Comparison of ENCODE assay signal across 14 cellular contexts in genomic region chr9:80285325-80285724, GRCh38.
DNase-seq lines count a peak whose midpoint lies in the region; ATAC-seq and TF ChIP-seq lines count a peak whose summit lies in the region.
"Had no signal": no experiment of that assay in that cellular context is flagged by ENCODE, and none has a peak within 500 bp of the region (broad histone marks: within the 10 kb centered on the region; RNA-seq: fewer than 3 reads in every experiment).

No MANE protein-coding gene starts in this region.

- no peak overlapping the region for H3K4me3 Mint-ChIP-seq in MCF 10A (ENCODE audit: unreplicated experiment)
- H3K4me3 Mint-ChIP-seq in CD4-positive, alpha-beta T cell = no peak overlapping the region
- H3K4me3 Mint-ChIP-seq: activated T-helper 1 cell treated with anti-CD3 and anti-CD28 coated beads, Interleukin-12 subunit alpha, Interleukin-12 subunit beta, Interleukin-2, Interleukin-4 antibody, amounts not matched to agents 30 ng/mL and 10 ng/mL and 1 ng/mL, durations not matched to agents 14 hours and 24 hours and 36 hours had no signal

- H4K20me1 ChIP-seq in SK-N-SH (ENCODE audit: insufficient read depth) = no peaks in the 10 kb centered on the region
- no peaks in the 10 kb centered on the region for H4K20me1 ChIP-seq in hepatocyte (ENCODE audit: insufficient read depth, poor library complexity, severe bottlenecking)
- H4K20me1 ChIP-seq: BLaER1 had no signal

- H3K27me3 ChIP-seq in breast epithelium = no peaks in the 10 kb centered on the region
- no peaks in the 10 kb centered on the region for H3K27me3 ChIP-seq in SK-N-SH (ENCODE audit: insufficient read depth)
- no peaks in the 10 kb centered on the region for H3K27me3 ChIP-seq in hepatocyte
- H3K27me3 ChIP-seq in tibial nerve = no peaks in the 10 kb centered on the region
- H3K27me3 ChIP-seq in CD4-positive, alpha-beta T cell (ENCODE audit: control insufficient read depth, insufficient read depth, low read length) = no peaks in the 10 kb centered on the region
- H3K27me3 ChIP-seq: BLaER1 had no signal

- no peak overlapping the region for H3K27ac ChIP-seq in breast epithelium
- no peak overlapping the region for H3K27ac ChIP-seq in SK-N-SH (ENCODE audit: low read depth in 2 of 2, low read length in 1 of 2)
- no peak overlapping the region for H3K27ac ChIP-seq in hepatocyte
- H3K27ac ChIP-seq in tibial nerve = no peak overlapping the region
- no peak overlapping the region for H3K27ac ChIP-seq in CD4-positive, alpha-beta T cell (ENCODE audit: low read depth, low read length)
- H3K27ac ChIP-seq: BLaER1 had no signal

- H3K4me1 ChIP-seq in breast epithelium (no peaks in the 10 kb centered on the region), SK-N-SH (ENCODE audit: control insufficient read depth in 1 of 2, insufficient read depth in 2 of 2, low read depth in 1 of 2, low read length in 1 of 2) (no peaks in the 10 kb centered on the region), hepatocyte (ENCODE audit: insufficient read depth) (no peaks in the 10 kb centered on the region), tibial nerve (peaks cover 0 to 7% (median 0%) of the 10 kb centered on the region in 4 donors)
- H3K4me1 ChIP-seq: BLaER1 had no signal

- ATAC-seq in CD4-positive, alpha-beta T cell (ENCODE audit: poor library complexity) = no peak
- ATAC-seq: GM12878, left colon had no signal

- H3F3A ChIP-seq in SK-N-SH (replicated peaks; ENCODE audit: insufficient read depth) = no peaks in the 10 kb centered on the region

- no peak for TF ChIP-seq CTCF in MCF 10A (IDR thresholded peaks at IDR 0.05; ENCODE audit: unreplicated experiment)
- TF ChIP-seq CTCF in breast epithelium (IDR thresholded peaks at IDR 0.05) = no peak
- no peak for TF ChIP-seq CTCF in SK-N-SH (IDR thresholded peaks at IDR 0.05)
- TF ChIP-seq CTCF in hepatocyte (IDR thresholded peaks at IDR 0.05; ENCODE audit: poor library complexity) = peak; percentile 43
- peak in 3 of 5 experiments; percentile 11 to 26 (median 17) for TF ChIP-seq CTCF in tibial nerve (IDR thresholded peaks at IDR 0.05)
- no peak for TF ChIP-seq CTCF in CD4-positive, alpha-beta T cell (IDR thresholded peaks at IDR 0.05)

- no TSS peak for BruUV-seq in MCF 10A (replicated peaks; lab: Mats Ljungman, UMichigan)

- no peaks in the 10 kb centered on the region for H3K79me2 ChIP-seq in SK-N-SH (ENCODE audit: insufficient read depth)
- no peaks in the 10 kb centered on the region for H3K79me2 ChIP-seq in hepatocyte

- no peak overlapping the region for H3K9ac ChIP-seq in SK-N-SH
- H3K9ac ChIP-seq: BLaER1 had no signal

- no peaks in the 10 kb centered on the region for H3K36me3 Mint-ChIP-seq in MCF 10A (ENCODE audit: insufficient read depth, unreplicated experiment)
- no peaks in the 10 kb centered on the region for H3K36me3 Mint-ChIP-seq in CD4-positive, alpha-beta T cell (ENCODE audit: low read depth)

- no peaks in the 10 kb centered on the region for H3K9me3 Mint-ChIP-seq in MCF 10A (ENCODE audit: unreplicated experiment)
- H3K9me3 Mint-ChIP-seq in CD4-positive, alpha-beta T cell = peaks cover 2% of the 10 kb centered on the region
- H3K9me3 Mint-ChIP-seq: activated T-helper 1 cell treated with anti-CD3 and anti-CD28 coated beads, Interleukin-12 subunit alpha, Interleukin-12 subunit beta, Interleukin-2, Interleukin-4 antibody, amounts not matched to agents 30 ng/mL and 10 ng/mL and 1 ng/mL, durations not matched to agents 14 hours and 24 hours and 36 hours had no signal

- WGBS in SK-N-SH (ENCODE audit: low lambda C conversion rate) = 12% methylated on average over 2 of the region's 2 CpGs
- 42% methylated on average over 2 of the region's 2 CpGs for WGBS in hepatocyte (ENCODE audit: low lambda C conversion rate, missing lambda C conversion rate)
- WGBS in tibial nerve, 2 donors = 17 to 25% methylated on average over 2 of the region's 2 CpGs

- intact Hi-C loops in MCF 10A (cut with micrococcal nuclease) (loop anchor here (1.0 to 10.0 kb wide), 2 partner anchors 224 to 1399 kb away; partner anchors contain the start of gene TLE1), breast epithelium (cut with DNase I; ENCODE audit: low total_unique reads) (no loop called here)
- intact Hi-C loops in CD4-positive, alpha-beta T cell (cut with DNase I, micrococcal nuclease) = no loop called here

- TF ChIP-seq POLR2A in breast epithelium (IDR thresholded peaks at IDR 0.05) = no peak
- TF ChIP-seq POLR2A in tibial nerve (IDR thresholded peaks at IDR 0.05) = no peak

- no peak overlapping the region for H3K27ac Mint-ChIP-seq in MCF 10A (ENCODE audit: low read depth, unreplicated experiment)
- no peak overlapping the region for H3K27ac Mint-ChIP-seq in CD4-positive, alpha-beta T cell
- H3K27ac Mint-ChIP-seq: activated T-helper 1 cell treated with anti-CD3 and anti-CD28 coated beads, Interleukin-12 subunit alpha, Interleukin-12 subunit beta, Interleukin-2, Interleukin-4 antibody, amounts not matched to agents 30 ng/mL and 10 ng/mL and 1 ng/mL, durations not matched to agents 14 hours and 24 hours and 36 hours had no signal

- H3K4me3 ChIP-seq in breast epithelium (no peak overlapping the region), SK-N-SH (ENCODE audit: low read depth in 2 of 2, low read length in 1 of 2) (no peak overlapping the region; a peak in 1 of 4 replicates), hepatocyte (no peak overlapping the region), tibial nerve (no peak overlapping the region)
- H3K4me3 ChIP-seq: BLaER1, GM12878 had no signal

- H2AFZ ChIP-seq in SK-N-SH (ENCODE audit: low read depth) (no peak overlapping the region), hepatocyte (no peak overlapping the region)

- peak; percentile 54 for TF ChIP-seq RAD21 in SK-N-SH (IDR thresholded peaks at IDR 0.05; ENCODE audit: low read length)

- POLR2A ChIA-PET in MCF 10A (lab: Yijun Ruan, JAX) = interaction anchor here (0.6 kb wide), 1 partner anchor 805 kb away, joined by 3 read pairs; no protein-coding TSS in a partner anchor
- POLR2A ChIA-PET in SK-N-SH (lab: Yijun Ruan, JAX) = no interaction called here
- POLR2A ChIA-PET in CD4-positive, alpha-beta T cell (lab: Charles Lee) = no interaction called here

- H3K4me1 Mint-ChIP-seq in MCF 10A (ENCODE audit: insufficient read depth, unreplicated experiment) = no peaks in the 10 kb centered on the region
- H3K4me1 Mint-ChIP-seq in CD4-positive, alpha-beta T cell (ENCODE audit: low read depth) = no peaks in the 10 kb centered on the region

- TF ChIP-seq EP300 in SK-N-SH (IDR thresholded peaks at IDR 0.05; ENCODE audit: borderline replicate concordance in 1 of 2, low read depth in 1 of 2, low read length in 1 of 2) (no peak), tibial nerve (IDR thresholded peaks at IDR 0.05) (no peak)

- H3K4me2 ChIP-seq in SK-N-SH (no peak overlapping the region), hepatocyte (no peak overlapping the region)
- H3K4me2 ChIP-seq: BLaER1 had no signal

- H3K9me3 ChIP-seq in breast epithelium (no peaks in the 10 kb centered on the region), SK-N-SH (no peaks in the 10 kb centered on the region), hepatocyte (ENCODE audit: low read depth) (no peaks in the 10 kb centered on the region), tibial nerve (no peaks in the 10 kb centered on the region)
- H3K9me3 ChIP-seq in CD4-positive, alpha-beta T cell (ENCODE audit: control insufficient read depth, low read length) = no peaks in the 10 kb centered on the region
- H3K9me3 ChIP-seq: BLaER1 had no signal

- H3K27me3 Mint-ChIP-seq in MCF 10A (ENCODE audit: insufficient read depth, unreplicated experiment) = no peaks in the 10 kb centered on the region
- H3K27me3 Mint-ChIP-seq in CD4-positive, alpha-beta T cell = no peaks in the 10 kb centered on the region

- H3K36me3 ChIP-seq in breast epithelium (no peaks in the 10 kb centered on the region), SK-N-SH (replicated peaks in 1 of 2; ENCODE audit: control insufficient read depth in 1 of 2, insufficient read depth in 2 of 2, low read length in 1 of 2) (no peaks in the 10 kb centered on the region), hepatocyte (replicated peaks; ENCODE audit: insufficient read depth, low read depth) (no peaks in the 10 kb centered on the region), tibial nerve (no peaks in the 10 kb centered on the region)
- H3K36me3 ChIP-seq: BLaER1 had no signal

- CTCF ChIA-PET in MCF 10A (lab: Yijun Ruan, JAX) = interaction anchor here (0.6 to 1.9 kb wide), 13 partner anchors 14 to 1608 kb away, joined by 3 to 5 read pairs (median 3); no protein-coding TSS in a partner anchor
- CTCF ChIA-PET in SK-N-SH (lab: Yijun Ruan, JAX) = interaction anchor here (0.9 to 1.7 kb wide), 6 partner anchors 11 to 1156 kb away, joined by 3 to 4 read pairs (median 3); no protein-coding TSS in a partner anchor
- CTCF ChIA-PET in CD4-positive, alpha-beta T cell (lab: Charles Lee) = no interaction called here

- DNase-seq in MCF 10A (ENCODE audit: unreplicated experiment) (peak; percentile 54), breast epithelium (ENCODE audit: low spot score in 2 of 2) (no peak), SK-N-SH (peak; percentile 1), hepatocyte (ENCODE audit: low spot score) (peak; percentile 11), tibial nerve (ENCODE audit: low spot score in 2 of 2) (peak in 1 of 2 donors; percentile 7), SHP77 treated with DMSO at 0.1 percent for 48 hours (lab: John Stamatoyannopoulos, UW) (no peak), NCI-H2227 (lab: John Stamatoyannopoulos, UW; ENCODE audit: unreplicated experiment) (no peak)
- no peak for DNase-seq in CD4-positive, alpha-beta T cell
- DNase-seq: left colon; NCI-H2029 treated with DMSO at 0.1 percent for 48 hours; stimulated activated naive CD4-positive, alpha-beta T cell had no signal

- H3K9me2 ChIP-seq in SK-N-SH (no peaks in the 10 kb centered on the region), hepatocyte (replicated peaks; ENCODE audit: insufficient read depth) (no peaks in the 10 kb centered on the region)

TF ChIP-seq in SK-N-SH, 30 proteins besides CTCF, POLR2A, EP300 and RAD21 (continues in another document):
- no peak for TF ChIP-seq USF1 (IDR thresholded peaks at IDR 0.05; ENCODE audit: borderline replicate concordance, low read depth)
- TF ChIP-seq SIN3A (IDR thresholded peaks at IDR 0.05; ENCODE audit: borderline replicate concordance, low read depth, low read length) = no peak
- TF ChIP-seq PBX3 (IDR thresholded peaks at IDR 0.05) = no peak

Comparison
In these comparisons a context has a peak if more than half of its experiments do, and no peak if none do; other contexts are left out.
1. DNase-seq: peak in MCF 10A (single experiment), SK-N-SH (single experiment) and hepatocyte (single experiment); none in breast epithelium (0 of 2), SHP77 treated with DMSO at 0.1 percent for 48 hours (single experiment), NCI-H2227 (single experiment) and CD4-positive, alpha-beta T cell (0 of 10).
2. CTCF ChIP-seq: peak in hepatocyte (single experiment) and tibial nerve (3 of 5); none in MCF 10A (single experiment), breast epithelium (0 of 3), SK-N-SH (single experiment) and CD4-positive, alpha-beta T cell (single experiment).